ENCODE assay signal across 8 cellular contexts in genomic region chr2:191020221-191020741, GRCh38. TPM values are rescaled to one million over a fixed set of nuclear protein-coding genes. Genes with fewer than 3 reads are reported as not detected.
A peak's percentile ranks its signal among the peaks of the same experiment; 100 is the strongest.
DNase-seq lines count a peak whose midpoint lies in the region; ATAC-seq lines count a peak whose summit lies in the region.

No MANE protein-coding gene starts in this region.

- ATAC-seq in GM19043 (IDR thresholded peaks at IDR 0.05; ENCODE audit: low read depth, unreplicated experiment): peak; percentile 53
- peak; percentile 63 for ATAC-seq in HG03342 (IDR thresholded peaks at IDR 0.05; ENCODE audit: unreplicated experiment)
- peak; percentile 54 to 60 for ATAC-seq in activated CD4-positive, CD25-positive, alpha-beta regulatory T cell treated with anti-CD3 and anti-CD28 coated beads, Interleukin-2, amount 50 U/mL, for 24 hours

- DNase-seq in AML-193 (lab: John Stamatoyannopoulos, UW) (peak; percentile 94 to 96), NCI-H345 treated with DMSO at 0.1 percent for 48 hours (lab: John Stamatoyannopoulos, UW; ENCODE audit: unreplicated experiment) (peak; percentile 96), cerebellum (ENCODE audit: low spot score) (peak; percentile 95), kidney glomerular epithelial cell (lab: John Stamatoyannopoulos, UW) (peak; percentile 94)
- peak; percentile 89 to 90 for DNase-seq in stimulated activated CD4-positive, alpha-beta T cell treated with anti-CD3 and anti-CD28 coated beads, Interleukin-15, amount 100 ng/mL, for 48 hours (ENCODE audit: low read depth in 2 of 2)

RNA-seq across cellular contexts. Expression of gene STAT1, which starts 6.3 kb away (rescaled TPM):
- total RNA-seq in cerebellum: 24.7 TPM

Comparison
In these comparisons a context has a peak if more than half of its experiments do, and no peak if none do; other contexts are left out.
1. Peak in every context shown above with its lines: DNase-seq and ATAC-seq.